In the genomic region with DNA sequence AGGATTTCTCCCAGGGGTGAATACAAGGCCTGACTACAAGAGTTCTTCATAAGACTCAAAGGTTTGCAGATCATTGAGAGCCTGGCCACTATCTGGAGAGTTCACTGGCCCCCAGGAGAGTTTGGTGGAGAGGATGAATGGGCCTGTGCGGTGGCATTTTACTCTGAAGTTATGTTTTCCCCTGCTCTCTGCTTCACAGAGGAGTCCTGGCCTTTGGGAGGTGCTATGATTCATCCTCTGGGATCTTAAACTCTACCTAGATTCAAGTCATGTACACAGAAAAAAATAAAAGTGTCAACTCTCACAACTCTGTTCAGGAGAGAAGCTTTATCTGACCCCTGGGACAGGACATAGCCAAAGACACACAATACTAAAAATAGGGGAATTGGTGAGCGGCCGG, we compare ENCODE assay signal across 21 cellular contexts.
DNase-seq lines count a peak whose midpoint lies in the region; ATAC-seq and TF ChIP-seq lines count a peak whose summit lies in the region.
"Had no signal": no experiment of that assay in that cellular context is flagged by ENCODE, and none has a peak within 500 bp of the region (broad histone marks: within the 10 kb centered on the region; RNA-seq: fewer than 3 reads in every experiment).

No MANE protein-coding gene starts in this region.

- H3K4me3 ChIP-seq in HCT116 (replicated peaks in 1 of 2; ENCODE audit: low read depth in 1 of 2, low read length in 2 of 2) (no peak overlapping the region), mesodermal cell (ENCODE audit: extremely low read depth, insufficient read depth, low read length, poor library complexity, severe bottlenecking) (no peak overlapping the region), stomach (no peak overlapping the region)
- H3K4me3 ChIP-seq: gastroesophageal sphincter, prostate gland, SK-N-MC had no signal

- CTCF ChIA-PET in HCT116 (lab: Charles Lee) = no interaction called here

- no peaks in the 10 kb centered on the region for H3K79me2 ChIP-seq in HCT116 (ENCODE audit: insufficient read depth, low read length)

- POLR2A ChIA-PET in HCT116 (lab: Charles Lee) = no interaction called here

- H3K27ac ChIP-seq in HCT116 (ENCODE audit: low read depth, low read length) = no peak overlapping the region
- H3K27ac ChIP-seq in mesodermal cell (ENCODE audit: low read depth, low read length, severe bottlenecking) = peak overlapping the region; percentile 7
- no peak overlapping the region for H3K27ac ChIP-seq in stomach
- H3K27ac ChIP-seq: gastroesophageal sphincter, prostate gland, SK-N-MC had no signal

- RAD21 ChIA-PET in HCT116 (lab: Charles Lee; ENCODE audit: low non-redundant PET in 1 of 2, low total read pairs in 2 of 2, uncharacterized antibody in 2 of 2, unreplicated experiment in 2 of 2) = no interaction called here

- H4K20me1 ChIP-seq in HCT116 (ENCODE audit: insufficient read depth) = no peaks in the 10 kb centered on the region

- peak overlapping the region; percentile 8; the same call in 1 of the 2 replicates for H3K4me2 ChIP-seq in HCT116 (ENCODE audit: low read length)

- WGBS in mesodermal cell (ENCODE audit: insufficient coverage in 2 of 2), 2 experiments = 100% methylated on average over 1 of the region's 3 CpGs; no CpG with 5 or more reads in 1 of the 2 experiments
- WGBS in stomach, 5 donors = 93 to 98% (median 95%) methylated on average over 3 of the region's 3 CpGs

- no peaks in the 10 kb centered on the region for H3K36me3 ChIP-seq in HCT116 (ENCODE audit: control insufficient read depth in 1 of 2, insufficient read depth in 2 of 2, low read length in 2 of 2)
- H3K36me3 ChIP-seq in mesodermal cell (ENCODE audit: control insufficient read depth, insufficient read depth, low read length) = no peaks in the 10 kb centered on the region
- H3K36me3 ChIP-seq in stomach = no peaks in the 10 kb centered on the region
- H3K36me3 ChIP-seq: gastroesophageal sphincter, prostate gland had no signal

- ATAC-seq in HCT116 (peak; percentile 49; the same call in 1 of the 2 replicates), HG03095 (IDR thresholded peaks at IDR 0.05; ENCODE audit: unreplicated experiment) (no peak)
- ATAC-seq: gastroesophageal sphincter; natural killer cell treated with Interleukin-12 subunit alpha and Interleukin-12 subunit beta and Interleukin-15 and Interleukin-18, amount 100 ng/mL, for 72 hours had no signal

- no TSS peak for BruUV-seq in HCT116 (replicated peaks; lab: Mats Ljungman, UMichigan)

- TF ChIP-seq CTCF in HCT116 (IDR thresholded peaks at IDR 0.05 in 2 of 3, conservative IDR thresholded peaks at IDR 0.05 in 1 of 3; ENCODE audit: borderline replicate concordance in 1 of 3, insufficient read depth in 1 of 3, low read depth in 2 of 3, low read length in 2 of 3) (no peak), stomach (IDR thresholded peaks at IDR 0.05) (no peak)

- no peak for TF ChIP-seq EP300 in stomach (IDR thresholded peaks at IDR 0.05)

- no peak for TF ChIP-seq POLR2A in HCT116 (IDR thresholded peaks at IDR 0.05; ENCODE audit: borderline replicate concordance, extremely low read depth, insufficient read depth, insufficient read length)
- no peak for TF ChIP-seq POLR2A in stomach (IDR thresholded peaks at IDR 0.05)

- no peaks in the 10 kb centered on the region for H3K27me3 ChIP-seq in HCT116 (ENCODE audit: insufficient read depth, low read length)
- no peaks in the 10 kb centered on the region for H3K27me3 ChIP-seq in stomach
- H3K27me3 ChIP-seq: gastroesophageal sphincter had no signal

- intact Hi-C loops in HCT116 (cut with micrococcal nuclease) = no loop called here
- intact Hi-C loops in stomach (cut with DNase I; ENCODE audit: low total_unique reads) = no loop called here

- peaks cover 0 to 23% of the 10 kb centered on the region in 2 experiments; a peak in 2 of 4 replicates for H3K4me1 ChIP-seq in HCT116 (ENCODE audit: control insufficient read depth in 1 of 2, insufficient read depth in 2 of 2, low read length in 2 of 2)
- no peaks in the 10 kb centered on the region for H3K4me1 ChIP-seq in mesodermal cell (ENCODE audit: control insufficient read depth, insufficient read depth, low read length, poor library complexity, severe bottlenecking)
- no peaks in the 10 kb centered on the region for H3K4me1 ChIP-seq in stomach
- H3K4me1 ChIP-seq: Caco-2, gastroesophageal sphincter, prostate gland had no signal

- DNase-seq in AG08396 (ENCODE audit: low spot score) (peak; percentile 7), HCT116 (ENCODE audit: low read depth, low spot score) (no peak), astrocyte of the hippocampus (ENCODE audit: low read depth, low spot score) (peak; percentile 2), HT-29 (ENCODE audit: low spot score) (no peak), DMS153 treated with DMSO at 0.1 percent for 48 hours (lab: John Stamatoyannopoulos, UW; ENCODE audit: unreplicated experiment) (no peak), stomach (no peak)
- DNase-seq: activated CD4-positive, alpha-beta T cell treated with anti-CD3 and anti-CD28 coated beads, Interleukin-2, amount 10 ng/mL, durations not matched to agents 7 days and 5 days; activated T-cell treated with anti-CD3 and anti-CD28 coated beads, Interleukin-2, amount 50 U/mL, for 1 hour; Caco-2; cerebellar nuclear complex; GF-D8; NCI-H2029; NCI-H526; OCI-M1; stimulated activated CD4-positive, alpha-beta T cell treated with anti-CD3 and anti-CD28 coated beads, Interleukin-12 subunit alpha, Interleukin-12 subunit beta, amount 100 ng/mL, for 4 hours had no signal

- peak overlapping the region; percentile 10 for H2AFZ ChIP-seq in HCT116 (ENCODE audit: low read depth, low read length, poor library complexity, severe bottlenecking)

- TF ChIP-seq RAD21 in HCT116 (IDR thresholded peaks at IDR 0.05; ENCODE audit: low read depth) = no peak

- H3K9me2 ChIP-seq in HCT116 (ENCODE audit: insufficient read depth) = no peaks in the 10 kb centered on the region

- H3K9me3 ChIP-seq in HCT116 (ENCODE audit: control insufficient read depth in 1 of 2, insufficient read depth in 1 of 2, low read depth in 1 of 2, low read length in 2 of 2) = no peaks in the 10 kb centered on the region
- no peaks in the 10 kb centered on the region for H3K9me3 ChIP-seq in mesodermal cell (ENCODE audit: control insufficient read depth, low read length)
- no peaks in the 10 kb centered on the region for H3K9me3 ChIP-seq in stomach
- H3K9me3 ChIP-seq: Caco-2, gastroesophageal sphincter, prostate gland had no signal

- no peak overlapping the region for H3K9ac ChIP-seq in HCT116 (ENCODE audit: low read length)

TF ChIP-seq in HCT116, 20 proteins besides CTCF, POLR2A, EP300 and RAD21:
- TF ChIP-seq EZH2phosphoT487 (IDR thresholded peaks at IDR 0.05; ENCODE audit: borderline replicate concordance) = no peak
- TF ChIP-seq EZH2 (IDR thresholded peaks at IDR 0.05) = no peak
- TF ChIP-seq, protein P1, sequence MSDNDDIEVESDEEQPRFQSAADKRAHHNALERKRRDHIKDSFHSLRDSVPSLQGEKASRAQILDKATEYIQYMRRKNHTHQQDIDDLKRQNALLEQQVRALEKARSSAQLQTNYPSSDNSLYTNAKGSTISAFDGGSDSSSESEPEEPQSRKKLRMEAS (IDR thresholded peaks at IDR 0.05) = no peak
- TF ChIP-seq FOSL1 (IDR thresholded peaks at IDR 0.05; ENCODE audit: low read depth) = no peak
- TF ChIP-seq, protein P2, sequence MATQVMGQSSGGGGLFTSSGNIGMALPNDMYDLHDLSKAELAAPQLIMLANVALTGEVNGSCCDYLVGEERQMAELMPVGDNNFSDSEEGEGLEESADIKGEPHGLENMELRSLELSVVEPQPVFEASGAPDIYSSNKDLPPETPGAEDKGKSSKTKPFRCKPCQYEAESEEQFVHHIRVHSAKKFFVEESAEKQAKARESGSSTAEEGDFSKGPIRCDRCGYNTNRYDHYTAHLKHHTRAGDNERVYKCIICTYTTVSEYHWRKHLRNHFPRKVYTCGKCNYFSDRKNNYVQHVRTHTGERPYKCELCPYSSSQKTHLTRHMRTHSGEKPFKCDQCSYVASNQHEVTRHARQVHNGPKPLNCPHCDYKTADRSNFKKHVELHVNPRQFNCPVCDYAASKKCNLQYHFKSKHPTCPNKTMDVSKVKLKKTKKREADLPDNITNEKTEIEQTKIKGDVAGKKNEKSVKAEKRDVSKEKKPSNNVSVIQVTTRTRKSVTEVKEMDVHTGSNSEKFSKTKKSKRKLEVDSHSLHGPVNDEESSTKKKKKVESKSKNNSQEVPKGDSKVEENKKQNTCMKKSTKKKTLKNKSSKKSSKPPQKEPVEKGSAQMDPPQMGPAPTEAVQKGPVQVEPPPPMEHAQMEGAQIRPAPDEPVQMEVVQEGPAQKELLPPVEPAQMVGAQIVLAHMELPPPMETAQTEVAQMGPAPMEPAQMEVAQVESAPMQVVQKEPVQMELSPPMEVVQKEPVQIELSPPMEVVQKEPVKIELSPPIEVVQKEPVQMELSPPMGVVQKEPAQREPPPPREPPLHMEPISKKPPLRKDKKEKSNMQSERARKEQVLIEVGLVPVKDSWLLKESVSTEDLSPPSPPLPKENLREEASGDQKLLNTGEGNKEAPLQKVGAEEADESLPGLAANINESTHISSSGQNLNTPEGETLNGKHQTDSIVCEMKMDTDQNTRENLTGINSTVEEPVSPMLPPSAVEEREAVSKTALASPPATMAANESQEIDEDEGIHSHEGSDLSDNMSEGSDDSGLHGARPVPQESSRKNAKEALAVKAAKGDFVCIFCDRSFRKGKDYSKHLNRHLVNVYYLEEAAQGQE (IDR thresholded peaks at IDR 0.05; ENCODE audit: low read depth) = no peak
- TF ChIP-seq ZNF274 (IDR thresholded peaks at IDR 0.05; ENCODE audit: low read depth, low read length) = no peak
- no peak for TF ChIP-seq TCF7L2 (IDR thresholded peaks at IDR 0.05; ENCODE audit: borderline replicate concordance, extremely low read depth, insufficient read depth, insufficient read length)

Comparison
In these comparisons a context has a peak if more than half of its experiments do, and no peak if none do; other contexts are left out.
1. DNase-seq: peak in AG08396 (single experiment) and astrocyte of the hippocampus (single experiment); none in HCT116 (single experiment), HT-29 (single experiment), DMS153 treated with DMSO at 0.1 percent for 48 hours (single experiment) and stomach (single experiment).